8 cellular contexts compared by ENCODE assay signal in the genomic region with DNA sequence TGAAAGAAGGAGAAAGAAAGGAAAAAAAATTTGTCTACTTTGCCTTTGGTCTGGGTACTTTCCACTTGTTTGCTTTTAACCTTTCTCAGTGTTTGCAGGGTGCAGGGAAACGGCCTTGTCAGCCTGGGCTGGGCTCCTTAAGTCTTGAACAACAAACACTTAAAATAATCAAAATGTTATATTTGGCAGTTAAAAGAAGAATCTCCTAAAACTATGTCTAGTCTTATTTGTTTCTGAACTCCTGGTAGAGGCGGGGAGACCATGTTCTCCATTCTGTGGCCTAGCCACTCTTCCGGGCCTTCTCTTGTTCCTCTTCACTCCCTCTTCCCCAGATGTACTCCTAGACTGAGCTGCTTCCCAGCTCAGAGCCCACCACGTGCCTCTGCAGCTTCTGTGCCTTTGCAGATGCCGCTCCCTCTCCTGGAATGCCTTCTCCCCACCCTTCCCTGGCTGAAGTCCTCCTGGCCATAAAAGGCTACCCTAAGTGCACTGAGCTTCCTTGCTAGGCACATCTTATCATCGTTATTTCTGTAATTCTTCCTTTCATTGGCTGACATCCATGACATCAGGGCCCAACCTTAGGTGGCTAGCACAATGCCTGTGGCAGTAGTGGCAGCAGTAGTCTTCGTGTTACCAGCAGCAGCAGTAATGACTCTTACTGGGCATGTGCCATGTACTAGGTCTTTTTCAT.
DNase-seq lines count a peak whose midpoint lies in the region; ATAC-seq, FAIRE-seq and TF ChIP-seq lines count a peak whose summit lies in the region.

No MANE protein-coding gene starts in this region.

- DNase-seq in HTR-8/SVneo (ENCODE audit: insufficient read length, low spot score): peak; percentile 60
- peak in 2 of 4 experiments; percentile 6 to 8 for DNase-seq in K562 (ENCODE audit: extremely low read depth in 1 of 4, low spot score in 3 of 4)
- no peak for DNase-seq in left lobe of liver (ENCODE audit: low spot score)
- DNase-seq in NCI-H82 treated with DMSO at 0.1 percent for 48 hours (lab: John Stamatoyannopoulos, UW; ENCODE audit: unreplicated experiment): no peak
- DNase-seq in SHP77 (lab: John Stamatoyannopoulos, UW): no peak

- no peak for TF ChIP-seq CTCF in K562 (IDR thresholded peaks at IDR 0.05 in 2 of 3, conservative IDR thresholded peaks at IDR 0.05 in 1 of 3; ENCODE audit: insufficient read depth in 2 of 3, low read depth in 1 of 3, low read length in 3 of 3)

- H3K36me3 ChIP-seq in K562 (ENCODE audit: control insufficient read depth, insufficient read depth, low read length) (no peaks in the 10 kb centered on the region), subcutaneous abdominal adipose tissue (ENCODE audit: control insufficient read depth in 5 of 5, insufficient read depth in 5 of 5, low read length in 5 of 5) (no peaks in the 10 kb centered on the region)

- H3K79me2 ChIP-seq in K562 (ENCODE audit: control insufficient read depth, insufficient read depth, low read length): no peaks in the 10 kb centered on the region

- H3K9me3 ChIP-seq in K562 (replicated peaks; ENCODE audit: control insufficient read depth, insufficient read depth, low read depth, low read length) (no peaks in the 10 kb centered on the region), subcutaneous abdominal adipose tissue (ENCODE audit: control insufficient read depth in 5 of 5, low read length in 5 of 5) (no peaks in the 10 kb centered on the region)

- H3K27ac ChIP-seq in K562 (ENCODE audit: extremely low read depth, low read depth, low read length) (no peak overlapping the region), subcutaneous abdominal adipose tissue (ENCODE audit: low read depth, low read length) (peak overlapping the region; percentile 23)

- TF ChIP-seq RAD21 in K562 (CRISPR knock-in tag; conservative IDR thresholded peaks at IDR 0.05 in 1 of 2, IDR thresholded peaks at IDR 0.05 in 1 of 2): no peak

- intact Hi-C loops in K562 (cut with micrococcal nuclease): no loop called here

- POLR2A ChIA-PET in K562 (lab: Yijun Ruan, JAX): interaction anchor here (0.5 to 0.9 kb wide), 2 partner anchors 10 to 18 kb away, joined by 3 to 4 read pairs; no protein-coding TSS in a partner anchor

- no peaks in the 10 kb centered on the region for H3K9me1 ChIP-seq in K562 (ENCODE audit: control insufficient read depth, insufficient read depth, low read length)

- WGBS in K562 (ENCODE audit: insufficient coverage, low coverage, missing lambda C conversion rate): 38% methylated on average over 7 of the region's 7 CpGs

- peaks cover 0 to under 1% of the 10 kb centered on the region in 2 experiments; a peak in 2 of 5 replicates for H3K4me1 ChIP-seq in K562 (replicated peaks in 1 of 2; ENCODE audit: control insufficient read depth in 2 of 2, insufficient read depth in 2 of 2, low read length in 2 of 2)
- H3K4me1 ChIP-seq in subcutaneous abdominal adipose tissue (ENCODE audit: control insufficient read depth in 5 of 5, insufficient read depth in 5 of 5, low read length in 5 of 5): peaks cover 0 to 29% (median 25%) of the 10 kb centered on the region in 5 donors

- no peak for TF ChIP-seq POLR2A in K562 (conservative IDR thresholded peaks at IDR 0.05)

- TF ChIP-seq EP300 in K562 (IDR thresholded peaks at IDR 0.05; ENCODE audit: low read length): no peak

- H2AFZ ChIP-seq in K562 (ENCODE audit: low read depth, low read length): no peak overlapping the region

- H3K4me3 ChIP-seq in K562 (no peak overlapping the region), subcutaneous abdominal adipose tissue (ENCODE audit: low read depth in 1 of 5, low read length in 5 of 5) (no peak overlapping the region)

- CTCF ChIA-PET in K562 (lab: Yijun Ruan, JAX; ENCODE audit: low intra/inter-chr PET ratio): no interaction called here

- in situ Hi-C loops in K562 (cut with MboI): no loop called here

- no peaks in the 10 kb centered on the region for H4K20me1 ChIP-seq in K562 (replicated peaks; ENCODE audit: control insufficient read depth, insufficient read depth, low read length)

- H3K9ac ChIP-seq in K562 (ENCODE audit: insufficient read depth in 1 of 2, low read depth in 2 of 2, low read length in 2 of 2) (no peak overlapping the region), subcutaneous abdominal adipose tissue (ENCODE audit: low read length in 5 of 5) (no peak overlapping the region)

- FAIRE-seq in HTR-8/SVneo (lab: Jason Lieb, UNC) (peak; percentile 94), K562 (lab: Jason Lieb, UNC) (no peak)

- BruUV-seq in K562 (replicated peaks; lab: Mats Ljungman, UMichigan): no TSS peak

- H3K4me2 ChIP-seq in K562 (ENCODE audit: insufficient read depth, low read length): no peak overlapping the region

- H3K27me3 ChIP-seq in K562 (ENCODE audit: control insufficient read depth in 2 of 2, insufficient read depth in 2 of 2, low read length in 2 of 2) (no peaks in the 10 kb centered on the region), subcutaneous abdominal adipose tissue (ENCODE audit: control insufficient read depth in 5 of 5, insufficient read depth in 4 of 5, low read length in 5 of 5) (no peaks in the 10 kb centered on the region)

- ATAC-seq in K562 (no peak), left lobe of liver (peak; percentile 45), GM19328 (IDR thresholded peaks at IDR 0.05; ENCODE audit: unreplicated experiment) (no peak), GM19467 (IDR thresholded peaks at IDR 0.05; ENCODE audit: unreplicated experiment) (no peak)

TF ChIP-seq in K562, 482 proteins besides CTCF, POLR2A, EP300 and RAD21 (continues in another document):
- no peak for TF ChIP-seq CBX2 (IDR thresholded peaks at IDR 0.05; ENCODE audit: insufficient read depth, low read length, poor library complexity, severe bottlenecking)
- no peak for TF ChIP-seq KLF10 (CRISPR knock-in tag; IDR thresholded peaks at IDR 0.05)
- no peak for TF ChIP-seq SAFB2 (IDR thresholded peaks at IDR 0.05; ENCODE audit: borderline replicate concordance, low read depth, low read length, severe bottlenecking)
